Comparison of ENCODE assay signal across 27 cellular contexts in genomic region chr1:58246549-58246948, GRCh38.
"Had no signal": no experiment of that assay in that cellular context is flagged by ENCODE, and none has a peak within 500 bp of the region (broad histone marks: within the 10 kb centered on the region; RNA-seq: fewer than 3 reads in every experiment).

No MANE protein-coding gene starts in this region.

- H3K27ac Mint-ChIP-seq: mesothelial cell of epicardium; naive B cell; natural killer cell treated with Interleukin-12 subunit alpha and Interleukin-12 subunit beta and Interleukin-15 and Interleukin-18, amount 100 ng/mL, for 72 hours; progenitor cell of endocrine pancreas; stimulated activated naive B cell treated with anti-CD40 and anti-IgM and Interleukin-4, amounts not matched to agents 10 μg/mL and 1 μg/mL and 100 μg/mL, for 72 hours had no signal

- ATAC-seq: heart right ventricle; right lobe of liver; stimulated activated naive B cell treated with anti-CD40 and anti-IgM and Interleukin-4, amounts not matched to agents 10 μg/mL and 1 μg/mL and 100 μg/mL, for 72 hours; stimulated activated naive CD8-positive, alpha-beta T cell treated with anti-CD3 and anti-CD28 coated beads, Interleukin-15, Interleukin-2, amounts not matched to agents 100 U/mL and 50 U/mL, for 24 hours had no signal

- DNase-seq: heart right ventricle; islet precursor cell; left ventricle myocardium inferior; mesendoderm; naive B cell; occipital lobe; ovary; right lobe of liver; stimulated activated CD4-positive, alpha-beta T cell treated with anti-CD3 and anti-CD28 coated beads, Interleukin-12 subunit alpha, Interleukin-12 subunit beta, amount 100 ng/mL, for 4 hours; stimulated activated CD4-positive, alpha-beta T cell treated with anti-CD3 and anti-CD28 coated beads, Interleukin-15, amount 100 ng/mL, for 24 hours; stimulated activated CD4-positive, alpha-beta T cell treated with anti-CD3 and anti-CD28 coated beads, Interleukin-2, amount 100 ng/mL, for 24 hours; stimulated activated CD4-positive, alpha-beta T cell treated with anti-CD3 and anti-CD28 coated beads, Interleukin-4, amount 100 ng/mL, for 1 hour; stimulated activated naive B cell treated with anti-CD40 and anti-IgM and Interleukin-4, amounts not matched to agents 10 μg/mL and 1 μg/mL and 100 μg/mL, for 72 hours; stimulated activated naive CD8-positive, alpha-beta T cell treated with anti-CD3 and anti-CD28 coated beads, Interleukin-15, Interleukin-2, amounts not matched to agents 100 U/mL and 50 U/mL, for 24 hours; stomach; testis; thyroid gland; transverse colon had no signal

- H3K9me3 ChIP-seq: heart right ventricle, left ventricle myocardium inferior, neutrophil, ovary, right atrium auricular region, right lobe of liver, stomach, testis, thyroid gland, transverse colon, vagina had no signal

- H3K9me3 Mint-ChIP-seq: mesothelial cell of epicardium; naive B cell; natural killer cell treated with Interleukin-12 subunit alpha and Interleukin-12 subunit beta and Interleukin-15 and Interleukin-18, amount 100 ng/mL, for 72 hours; stimulated activated naive B cell treated with anti-CD40 and anti-IgM and Interleukin-4, amounts not matched to agents 10 μg/mL and 1 μg/mL and 100 μg/mL, for 72 hours had no signal

- H3K27ac ChIP-seq: heart right ventricle, hepatocyte, left ventricle myocardium inferior, neutrophil, ovary, right atrium auricular region, right lobe of liver, skin epidermis, stomach, testis, thyroid gland, transverse colon, vagina had no signal

- H3K27me3 ChIP-seq: ovary, right atrium auricular region, testis, thyroid gland, vagina had no signal

- H3K4me3 ChIP-seq: heart right ventricle, hepatocyte, left ventricle myocardium inferior, lung, ovary, right atrium auricular region, right lobe of liver, skin epidermis, stomach, testis, thyroid gland, transverse colon, vagina had no signal

- H3K36me3 ChIP-seq: heart right ventricle, left ventricle myocardium inferior, neutrophil, ovary, right atrium auricular region, right lobe of liver, stomach, thyroid gland, transverse colon, vagina had no signal

- H3K36me3 Mint-ChIP-seq: mesothelial cell of epicardium; naive B cell; natural killer cell treated with Interleukin-12 subunit alpha and Interleukin-12 subunit beta and Interleukin-15 and Interleukin-18, amount 100 ng/mL, for 72 hours; stimulated activated naive B cell treated with anti-CD40 and anti-IgM and Interleukin-4, amounts not matched to agents 10 μg/mL and 1 μg/mL and 100 μg/mL, for 72 hours had no signal

- H3K4me3 Mint-ChIP-seq: mesothelial cell of epicardium; naive B cell; natural killer cell treated with Interleukin-12 subunit alpha and Interleukin-12 subunit beta and Interleukin-15 and Interleukin-18, amount 100 ng/mL, for 72 hours; stimulated activated naive B cell treated with anti-CD40 and anti-IgM and Interleukin-4, amounts not matched to agents 10 μg/mL and 1 μg/mL and 100 μg/mL, for 72 hours had no signal
